17 cellular contexts compared by ENCODE assay signal in the genomic region with DNA sequence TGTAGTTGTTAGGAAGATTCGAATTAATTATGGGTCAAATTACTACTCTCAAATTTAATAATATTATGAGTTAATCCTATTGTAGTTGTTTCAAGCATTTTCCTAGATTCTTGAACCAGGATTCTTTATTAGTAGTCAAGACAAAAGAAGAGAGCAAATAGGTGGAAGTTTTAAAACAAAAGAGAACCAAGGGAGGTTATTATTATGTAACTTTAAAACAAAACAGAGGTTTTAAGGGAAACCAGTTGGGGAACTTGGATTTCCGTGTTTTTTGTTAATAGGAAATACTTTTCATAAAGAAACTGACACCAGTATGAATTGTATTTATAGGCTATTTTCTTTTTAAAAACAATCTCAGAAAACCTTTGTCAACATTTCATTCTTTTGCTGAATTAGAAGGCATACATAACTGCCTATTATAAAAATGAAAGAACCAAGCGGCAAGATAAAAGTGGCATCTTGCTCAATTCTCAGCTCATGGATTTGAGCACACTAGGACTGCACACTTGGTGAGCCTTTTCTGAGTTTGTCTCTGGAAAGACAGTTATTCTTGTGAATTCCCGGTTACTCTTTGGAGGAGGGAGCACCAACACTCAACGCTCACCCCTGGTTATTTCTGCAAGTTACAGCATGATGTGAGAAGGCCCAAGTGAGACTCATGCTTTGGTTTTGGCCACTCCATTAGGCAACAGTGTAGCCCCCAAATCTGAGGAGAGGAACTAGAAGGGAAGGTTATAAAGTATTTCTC.
DNase-seq lines count a peak whose midpoint lies in the region; ATAC-seq, FAIRE-seq and TF ChIP-seq lines count a peak whose summit lies in the region.
"Had no signal": no experiment of that assay in that cellular context is flagged by ENCODE, and none has a peak within 500 bp of the region (broad histone marks: within the 10 kb centered on the region; RNA-seq: fewer than 3 reads in every experiment).

No MANE protein-coding gene starts in this region.

- H3K4me2 ChIP-seq in endothelial cell of umbilical vein (ENCODE audit: insufficient read depth, low read length), result peak overlapping the region; percentile 8
- H3K4me2 ChIP-seq in neural progenitor cell, result peak overlapping the region; percentile 2

- ATAC-seq in GM21786 (IDR thresholded peaks at IDR 0.05; ENCODE audit: unreplicated experiment) (no peak), GM19351 (IDR thresholded peaks at IDR 0.05; ENCODE audit: unreplicated experiment) (no peak), GM18519 (IDR thresholded peaks at IDR 0.05; ENCODE audit: low FRiP score, unreplicated experiment) (no peak)
- ATAC-seq: HCT116, HepG2 had no signal

- no peak for FAIRE-seq in endothelial cell of umbilical vein (lab: Jason Lieb, UNC)
- FAIRE-seq: HepG2 had no signal

- H3K4me1 ChIP-seq in endothelial cell of umbilical vein (ENCODE audit: control insufficient read depth, extremely low read depth, insufficient read depth, low read length) (peaks cover 25% of the 10 kb centered on the region), neural progenitor cell (peaks cover 8% of the 10 kb centered on the region)

- no peak overlapping the region for H3K27ac ChIP-seq in endothelial cell of umbilical vein (ENCODE audit: insufficient read depth, low read depth, low read length)
- H3K27ac ChIP-seq in neural progenitor cell, result no peak overlapping the region

- no peak overlapping the region for H3K4me3 ChIP-seq in endothelial cell of umbilical vein (replicated peaks in 1 of 3; ENCODE audit: insufficient read depth in 1 of 3, low read depth in 1 of 3, low read length in 3 of 3)
- no peak overlapping the region for H3K4me3 ChIP-seq in neural progenitor cell
- H3K4me3 ChIP-seq: MG63 had no signal

- no peaks in the 10 kb centered on the region for H3K27me3 Mint-ChIP-seq in neural progenitor cell (ENCODE audit: insufficient read depth, low read depth)
- H3K27me3 Mint-ChIP-seq: CD4-positive, alpha-beta T cell had no signal

- DNase-seq in CD1c-positive myeloid dendritic cell (ENCODE audit: extremely low spot score) (peak; percentile 37), MV-4-11 (lab: John Stamatoyannopoulos, UW) (peak; percentile 12), endothelial cell of umbilical vein (ENCODE audit: low read depth, low spot score) (peak; percentile 46), neural progenitor cell (ENCODE audit: low spot score) (no peak), epidermal melanocyte (ENCODE audit: insufficient read length, low spot score) (no peak)
- DNase-seq: CD4-positive, alpha-beta T cell; MG63; NCI-H1105; NCI-H1694 treated with DMSO at 0.1 percent for 48 hours; NCI-H446; NCI-H69; SHP77 treated with DMSO at 0.1 percent for 48 hours had no signal

- no peak overlapping the region for H3K4me3 Mint-ChIP-seq in neural progenitor cell
- H3K4me3 Mint-ChIP-seq: CD4-positive, alpha-beta T cell had no signal

- peaks cover 5% of the 10 kb centered on the region for H3K4me1 Mint-ChIP-seq in neural progenitor cell

- H4K20me1 ChIP-seq in endothelial cell of umbilical vein (replicated peaks; ENCODE audit: control insufficient read depth, extremely low read depth, insufficient read depth, low read length) (no peaks in the 10 kb centered on the region), neural progenitor cell (ENCODE audit: low read depth) (no peaks in the 10 kb centered on the region)

- CTCF ChIA-PET in endothelial cell of umbilical vein (lab: Charles Lee), result interaction anchor here (1.0 to 1.7 kb wide), 4 partner anchors 11 to 151 kb away, joined by 3 to 6 read pairs (median 4); no protein-coding TSS in a partner anchor

- TF ChIP-seq POLR2A in endothelial cell of umbilical vein (IDR thresholded peaks at IDR 0.05; ENCODE audit: low read depth, low read length), result no peak

- no peak overlapping the region for H3K27ac Mint-ChIP-seq in neural progenitor cell
- H3K27ac Mint-ChIP-seq: CD4-positive, alpha-beta T cell had no signal

- TF ChIP-seq CTCF in endothelial cell of umbilical vein (IDR thresholded peaks at IDR 0.05; ENCODE audit: extremely low read depth in 1 of 2, insufficient read depth in 1 of 2, low read depth in 1 of 2, low read length in 2 of 2) (no peak), neural progenitor cell (IDR thresholded peaks at IDR 0.05) (no peak)

- no peaks in the 10 kb centered on the region for H3K27me3 ChIP-seq in endothelial cell of umbilical vein (ENCODE audit: control insufficient read depth in 2 of 2, insufficient read depth in 2 of 2, low read length in 2 of 2)
- H3K27me3 ChIP-seq in neural progenitor cell, result no peaks in the 10 kb centered on the region
- H3K27me3 ChIP-seq: MG63 had no signal

- intact Hi-C loops in endothelial cell of umbilical vein (cut with micrococcal nuclease), result loop anchor here (10.0 kb wide), 1 partner anchor 246 kb away; no protein-coding TSS in a partner anchor

- H3K36me3 Mint-ChIP-seq in neural progenitor cell, result peaks cover 20% of the 10 kb centered on the region

- H3K9ac ChIP-seq in endothelial cell of umbilical vein (replicated peaks; ENCODE audit: extremely low read depth, insufficient read depth, low read length) (no peak overlapping the region), neural progenitor cell (no peak overlapping the region)

- POLR2A ChIA-PET in endothelial cell of umbilical vein (lab: Charles Lee), result no interaction called here

- no peaks in the 10 kb centered on the region for H3K9me3 Mint-ChIP-seq in neural progenitor cell
- H3K9me3 Mint-ChIP-seq: CD4-positive, alpha-beta T cell had no signal

- H3F3A ChIP-seq in neural progenitor cell (ENCODE audit: low read depth), result no peaks in the 10 kb centered on the region

- H2AFZ ChIP-seq in endothelial cell of umbilical vein (ENCODE audit: low read depth, low read length) (no peak overlapping the region), neural progenitor cell (replicated peaks) (no peak overlapping the region)

- H3K79me2 ChIP-seq in endothelial cell of umbilical vein (ENCODE audit: control insufficient read depth, insufficient read depth, low read length) (no peaks in the 10 kb centered on the region), neural progenitor cell (ENCODE audit: low read depth) (no peaks in the 10 kb centered on the region)

- dilution Hi-C loops in endothelial cell of umbilical vein (cut with MboI; ENCODE audit: extremely low pct_ligation_motif_present, low sequenced_read_pairs), result no loop called here

- H3K9me1 ChIP-seq in endothelial cell of umbilical vein (replicated peaks; ENCODE audit: control insufficient read depth, extremely low read depth, insufficient read depth, low read length), result no peaks in the 10 kb centered on the region

- no TSS peak for BruUV-seq in endothelial cell of umbilical vein (replicated peaks; lab: Mats Ljungman, UMichigan)

- H3K36me3 ChIP-seq in endothelial cell of umbilical vein (ENCODE audit: control insufficient read depth in 2 of 2, extremely low read depth in 1 of 2, insufficient read depth in 2 of 2, low read length in 2 of 2), result peaks cover 0 to 2% of the 10 kb centered on the region in 2 experiments
- no peaks in the 10 kb centered on the region for H3K36me3 ChIP-seq in neural progenitor cell
- H3K36me3 ChIP-seq: MG63 had no signal

- no peaks in the 10 kb centered on the region for H3K9me3 ChIP-seq in endothelial cell of umbilical vein (replicated peaks; ENCODE audit: control insufficient read depth, insufficient read depth, low read length)
- no peaks in the 10 kb centered on the region for H3K9me3 ChIP-seq in neural progenitor cell (ENCODE audit: low read depth)
- H3K9me3 ChIP-seq: MG63 had no signal

TF ChIP-seq in endothelial cell of umbilical vein, 7 proteins besides CTCF, POLR2A, EP300 and RAD21:
- TF ChIP-seq FOS (IDR thresholded peaks at IDR 0.05; ENCODE audit: borderline replicate concordance, insufficient read depth, low read length) (no peak), EZH2 (IDR thresholded peaks at IDR 0.05; ENCODE audit: borderline replicate concordance, low read depth, low read length, severe bottlenecking) (no peak), JUN (IDR thresholded peaks at IDR 0.05; ENCODE audit: borderline replicate concordance, insufficient read depth, insufficient read length, low read depth) (no peak), MYC (IDR thresholded peaks at IDR 0.05; ENCODE audit: low read depth, low read length) (no peak), GATA2 (IDR thresholded peaks at IDR 0.05; ENCODE audit: insufficient read depth, insufficient read length, low read depth, low read length) (no peak), POLR2AphosphoS5 (IDR thresholded peaks at IDR 0.05; ENCODE audit: insufficient read depth, low read depth, low read length) (no peak)
- TF ChIP-seq, protein P1, sequence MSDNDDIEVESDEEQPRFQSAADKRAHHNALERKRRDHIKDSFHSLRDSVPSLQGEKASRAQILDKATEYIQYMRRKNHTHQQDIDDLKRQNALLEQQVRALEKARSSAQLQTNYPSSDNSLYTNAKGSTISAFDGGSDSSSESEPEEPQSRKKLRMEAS (IDR thresholded peaks at IDR 0.05; ENCODE audit: insufficient read depth, insufficient read length), result no peak

Comparison
In these comparisons a context has a peak if more than half of its experiments do, and no peak if none do; other contexts are left out.
1. DNase-seq: peak in CD1c-positive myeloid dendritic cell (single experiment), MV-4-11 (single experiment) and endothelial cell of umbilical vein (single experiment); none in neural progenitor cell (single experiment) and epidermal melanocyte (single experiment).